ENCODE assay signal across 27 cellular contexts in the genomic region with DNA sequence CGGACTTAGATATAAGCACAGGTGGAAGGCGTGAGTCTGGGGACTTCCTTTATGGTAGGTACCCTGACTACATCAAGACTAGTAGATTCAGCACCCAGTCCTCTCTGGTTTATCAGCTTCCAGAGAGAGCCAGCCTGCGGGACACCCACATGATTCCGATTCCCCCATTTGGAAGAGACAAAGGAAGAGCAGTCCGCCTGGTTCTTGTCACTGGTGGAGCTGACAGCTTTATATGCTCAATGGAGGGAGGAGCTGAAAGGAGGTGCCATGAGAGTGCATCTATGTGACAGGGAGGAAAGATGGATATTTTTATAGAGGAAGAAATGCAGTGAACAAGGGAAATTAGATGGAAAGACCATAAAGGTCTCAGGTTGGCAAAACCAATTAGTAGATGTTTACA.
"Had no signal": no experiment of that assay in that cellular context is flagged by ENCODE, and none has a peak within 500 bp of the region (broad histone marks: within the 10 kb centered on the region; RNA-seq: fewer than 3 reads in every experiment).

No MANE protein-coding gene starts in this region.

- DNase-seq: dermis blood vessel endothelial cell; effector memory CD4-positive, alpha-beta T cell; foreskin melanocyte; hypothalamus; immature natural killer cell; mucosa of descending colon; naive B cell; spleen; stimulated activated CD4-positive, alpha-beta T cell treated with anti-CD3 and anti-CD28 coated beads, Interleukin-15, amount 100 ng/mL, for 24 hours; stimulated activated CD4-positive, alpha-beta T cell treated with anti-CD3 and anti-CD28 coated beads, Interleukin-2, amount 100 ng/mL, for 48 hours; stimulated activated naive B cell treated with anti-CD40 and anti-IgM and Interleukin-4, amounts not matched to agents 10 μg/mL and 1 μg/mL and 100 μg/mL, for 72 hours; upper lobe of left lung; uterus had no signal

- H3K27ac Mint-ChIP-seq: immature natural killer cell; memory B cell; mesothelial cell of epicardium; naive B cell; natural killer cell treated with Interleukin-12 subunit alpha and Interleukin-12 subunit beta and Interleukin-15 and Interleukin-18, amount 100 ng/mL, for 72 hours; stimulated activated naive B cell treated with anti-CD40 and anti-IgM and Interleukin-4, amounts not matched to agents 10 μg/mL and 1 μg/mL and 100 μg/mL, for 72 hours; stimulated activated naive CD8-positive, alpha-beta T cell treated with anti-CD3 and anti-CD28 coated beads, Interleukin-15, Interleukin-2, amounts not matched to agents 100 ng/mL and 50 ng/mL, for 24 hours had no signal

- H3K79me2 ChIP-seq: parathyroid adenoma had no signal

- H3K4me3 ChIP-seq: coronary artery, esophagus muscularis mucosa, lung, mucosa of descending colon, prostate gland, right atrium auricular region, skin epidermis, spleen, thoracic aorta, tibial nerve, upper lobe of left lung, uterus had no signal

- H3K36me3 ChIP-seq: esophagus muscularis mucosa, prostate gland, right atrium auricular region, spleen, thoracic aorta, tibial nerve, upper lobe of left lung, uterus had no signal

- H2AFZ ChIP-seq: parathyroid adenoma had no signal

- H3K27me3 ChIP-seq: right atrium auricular region, tibial nerve, upper lobe of left lung, uterus had no signal

- H3K4me1 Mint-ChIP-seq: immature natural killer cell; memory B cell; naive B cell; stimulated activated naive B cell treated with anti-CD40 and anti-IgM and Interleukin-4, amounts not matched to agents 10 μg/mL and 1 μg/mL and 100 μg/mL, for 72 hours had no signal

- H3K9ac ChIP-seq: parathyroid adenoma had no signal

- H3K9me3 ChIP-seq: mucosa of descending colon, prostate gland, thoracic aorta, upper lobe of left lung, uterus had no signal

- H3K36me3 Mint-ChIP-seq: immature natural killer cell, memory B cell had no signal

- H3K27ac ChIP-seq: coronary artery, esophagus muscularis mucosa, parathyroid adenoma, prostate gland, right atrium auricular region, skin epidermis, spleen, thoracic aorta, tibial nerve, upper lobe of left lung, uterus had no signal

- H3K27me3 Mint-ChIP-seq: memory B cell; stimulated activated naive CD8-positive, alpha-beta T cell treated with anti-CD3 and anti-CD28 coated beads, Interleukin-15, Interleukin-2, amounts not matched to agents 100 ng/mL and 50 ng/mL, for 24 hours had no signal

- H3K4me1 ChIP-seq: esophagus muscularis mucosa, parathyroid adenoma, prostate gland, right atrium auricular region, spleen, tibial nerve, upper lobe of left lung, uterus had no signal

- ATAC-seq: left lobe of liver; mucosa of descending colon; natural killer cell treated with Interleukin-12 subunit alpha and Interleukin-12 subunit beta and Interleukin-15 and Interleukin-18, amount 100 ng/mL, for 72 hours; stimulated activated naive B cell treated with anti-CD40 and anti-IgM and Interleukin-4, amounts not matched to agents 10 μg/mL and 1 μg/mL and 100 μg/mL, for 72 hours had no signal

- H3K4me3 Mint-ChIP-seq: immature natural killer cell; memory B cell; mesothelial cell of epicardium; naive B cell; natural killer cell treated with Interleukin-12 subunit alpha and Interleukin-12 subunit beta and Interleukin-15 and Interleukin-18, amount 100 ng/mL, for 72 hours; stimulated activated naive B cell treated with anti-CD40 and anti-IgM and Interleukin-4, amounts not matched to agents 10 μg/mL and 1 μg/mL and 100 μg/mL, for 72 hours; stimulated activated naive CD8-positive, alpha-beta T cell treated with anti-CD3 and anti-CD28 coated beads, Interleukin-15, Interleukin-2, amounts not matched to agents 100 ng/mL and 50 ng/mL, for 24 hours had no signal
